ENCODE assay signal across 33 cellular contexts in the genomic region with DNA sequence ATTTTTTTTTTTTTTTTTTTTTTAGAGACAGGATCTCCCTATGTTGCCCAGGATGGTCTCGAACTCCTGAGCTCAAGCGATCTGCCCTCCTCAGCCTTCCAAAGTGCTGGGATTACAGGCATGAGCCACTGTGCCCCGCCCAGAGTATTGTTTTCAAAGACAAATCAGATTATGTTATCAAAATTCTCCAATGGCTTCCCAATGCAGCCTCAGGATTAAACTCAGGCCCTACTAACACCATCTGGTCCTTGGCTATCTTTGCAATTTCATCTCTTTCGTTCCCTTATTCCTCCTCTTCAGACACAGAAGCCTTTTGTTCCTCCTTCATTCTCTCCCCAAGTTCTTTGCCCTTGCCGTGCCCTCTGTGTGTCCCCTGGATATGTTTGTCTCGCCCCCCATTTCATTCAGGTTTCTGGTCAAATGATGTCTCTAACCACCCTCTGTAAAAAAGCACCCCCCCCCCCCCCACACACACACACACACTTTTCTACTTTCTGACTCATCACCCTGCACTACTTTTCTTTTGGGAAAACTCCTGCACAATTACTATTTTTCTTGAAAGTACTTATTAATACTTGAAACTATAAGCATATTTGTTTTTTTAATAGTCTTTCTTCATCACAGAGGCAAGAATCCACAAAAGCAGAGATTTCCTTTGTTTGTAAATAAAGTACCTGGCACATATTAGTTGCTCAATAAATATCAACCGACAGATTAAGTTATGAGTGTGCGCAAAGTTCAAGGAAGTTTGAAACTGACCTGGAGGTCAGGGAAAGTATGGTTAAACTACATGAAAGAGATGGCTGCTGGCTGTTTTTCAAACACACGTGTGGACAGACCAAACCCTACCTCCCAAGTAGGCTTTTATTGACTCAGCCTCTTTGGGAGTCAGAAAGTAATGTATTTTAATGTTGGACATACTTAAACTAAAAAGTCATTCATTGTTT. TPM values are rescaled to one million over a fixed set of nuclear protein-coding genes. Genes with fewer than 3 reads are reported as not detected.
"Had no signal": no experiment of that assay in that cellular context is flagged by ENCODE, and none has a peak within 500 bp of the region (broad histone marks: within the 10 kb centered on the region; RNA-seq: fewer than 3 reads in every experiment).

No MANE protein-coding gene starts in this region.

- H3K27ac ChIP-seq: body of pancreas, cardiac muscle cell, foreskin keratinocyte, neutrophil, pancreas, psoas muscle, right atrium auricular region, tibial artery had no signal

- H3K36me3 ChIP-seq: cardiac muscle cell, neutrophil, pancreas, right atrium auricular region, tibial artery had no signal

- H3K27me3 ChIP-seq: body of pancreas, cardiac muscle cell, foreskin keratinocyte, hepatocyte, neutrophil, pancreas, right atrium auricular region, tibial artery had no signal

- H3K4me1 ChIP-seq: foreskin keratinocyte had no signal

- H3K4me3 Mint-ChIP-seq: activated naive CD8-positive, alpha-beta T cell treated with anti-CD3 and anti-CD28 coated beads, Interleukin-2, amount 50 U/mL, for 24 hours; dendritic cell treated with granulocyte-macrophage colony-stimulating factor and Interleukin-4, amounts not matched to agents 40 ng/mL and 50 ng/mL, for 4 days; mesothelial cell of epicardium; natural killer cell treated with Interleukin-12 subunit alpha and Interleukin-12 subunit beta and Interleukin-15 and Interleukin-18, amount 100 ng/mL, for 72 hours; stimulated activated naive CD8-positive, alpha-beta T cell treated with anti-CD3 and anti-CD28 coated beads, Interleukin-15, amount 100 ng/mL, for 72 hours; T-cell had no signal

- H3K9me3 ChIP-seq: body of pancreas, neutrophil, pancreas, psoas muscle, right atrium auricular region, tibial artery had no signal

- H3K36me3 Mint-ChIP-seq: mesothelial cell of epicardium; natural killer cell treated with Interleukin-12 subunit alpha and Interleukin-12 subunit beta and Interleukin-15 and Interleukin-18, amount 100 ng/mL, for 72 hours; T-cell had no signal

- H3K9me3 Mint-ChIP-seq: activated naive CD8-positive, alpha-beta T cell treated with anti-CD3 and anti-CD28 coated beads, Interleukin-2, amount 50 U/mL, for 24 hours; dendritic cell treated with granulocyte-macrophage colony-stimulating factor and Interleukin-4, amounts not matched to agents 40 ng/mL and 50 ng/mL, for 4 days; mesothelial cell of epicardium; natural killer cell treated with Interleukin-12 subunit alpha and Interleukin-12 subunit beta and Interleukin-15 and Interleukin-18, amount 100 ng/mL, for 72 hours; stimulated activated naive CD8-positive, alpha-beta T cell treated with anti-CD3 and anti-CD28 coated beads, Interleukin-15, amount 100 ng/mL, for 72 hours; T-cell had no signal

- H3K4me2 ChIP-seq: hepatocyte had no signal

- H3K27me3 Mint-ChIP-seq: dendritic cell treated with granulocyte-macrophage colony-stimulating factor and Interleukin-4, amounts not matched to agents 40 ng/mL and 50 ng/mL, for 4 days; stimulated activated naive CD8-positive, alpha-beta T cell treated with anti-CD3 and anti-CD28 coated beads, Interleukin-15, amount 100 ng/mL, for 72 hours; T-cell had no signal

- ATAC-seq: activated naive CD8-positive, alpha-beta T cell treated with anti-CD3 and anti-CD28 coated beads, Interleukin-2, amount 50 U/mL, for 24 hours; body of pancreas; foreskin keratinocyte; left ventricle myocardium superior; natural killer cell treated with Interleukin-12 subunit alpha and Interleukin-12 subunit beta and Interleukin-15 and Interleukin-18, amount 100 ng/mL, for 72 hours; pancreas; psoas muscle; stimulated activated naive CD8-positive, alpha-beta T cell treated with anti-CD3 and anti-CD28 coated beads, Interleukin-15, amount 100 ng/mL, for 72 hours; T-cell had no signal

- H3K27ac Mint-ChIP-seq: activated naive CD8-positive, alpha-beta T cell treated with anti-CD3 and anti-CD28 coated beads, Interleukin-2, amount 50 U/mL, for 24 hours; dendritic cell treated with granulocyte-macrophage colony-stimulating factor and Interleukin-4, amounts not matched to agents 40 ng/mL and 50 ng/mL, for 4 days; mesothelial cell of epicardium; natural killer cell treated with Interleukin-12 subunit alpha and Interleukin-12 subunit beta and Interleukin-15 and Interleukin-18, amount 100 ng/mL, for 72 hours; T-cell had no signal

- FAIRE-seq: endometrium, islet of Langerhans, pancreas, TTC549 had no signal

- H3K79me2 ChIP-seq: hepatocyte had no signal

- H3K4me3 ChIP-seq: body of pancreas, cardiac muscle cell, hepatocyte, pancreas, psoas muscle, right atrium auricular region, tibial artery had no signal

- DNase-seq: activated CD4-positive, alpha-beta T cell treated with anti-CD3 and anti-CD28 coated beads for 1 hour; activated effector memory CD4-positive, alpha-beta T cell treated with anti-CD3 and anti-CD28 coated beads, Interleukin-2, amount 50 U/mL, for 16 hours; activated naive CD4-positive, alpha-beta T cell treated with anti-CD3 and anti-CD28 coated beads, Interleukin-2, amount 50 U/mL, for 16 hours; activated naive CD8-positive, alpha-beta T cell treated with anti-CD3 and anti-CD28 coated beads, Interleukin-2, amount 50 U/mL, for 24 hours; activated T-cell treated with anti-CD3 and anti-CD28 coated beads for 4 hours; body of pancreas; effector CD4-positive, alpha-beta T cell; foreskin keratinocyte; left ventricle myocardium superior; mammary epithelial cell; pancreas; psoas muscle; stimulated activated CD4-positive, alpha-beta T cell treated with anti-CD3 and anti-CD28 coated beads, Interleukin-12 subunit alpha, Interleukin-12 subunit beta, amount 100 ng/mL, for 4 hours; stimulated activated CD4-positive, alpha-beta T cell treated with anti-CD3 and anti-CD28 coated beads, Interleukin-4, amount 100 ng/mL, for 4 hours; stimulated activated naive CD8-positive, alpha-beta T cell treated with anti-CD3 and anti-CD28 coated beads, Interleukin-15, amount 100 ng/mL, for 72 hours; T-cell; tibial artery had no signal

- H2AFZ ChIP-seq: hepatocyte had no signal

RNA-seq across cellular contexts. Expression of a gene that starts 16.7 kb away (rescaled TPM):
- total RNA-seq: body of pancreas; cardiac muscle cell; chondrocyte; epithelial cell of proximal tubule; fibroblast of lung; foreskin keratinocyte; glomerular endothelial cell; left ventricle myocardium superior; mammary epithelial cell; natural killer cell treated with Interleukin-12 subunit alpha and Interleukin-12 subunit beta and Interleukin-15 and Interleukin-18, amount 100 ng/mL, for 72 hours; pancreas; psoas muscle; right atrium auricular region; skeletal muscle tissue; T-cell; ureter had no signal
- polyA plus RNA-seq: fibroblast of lung, foreskin keratinocyte, mammary epithelial cell, pancreas, psoas muscle had no signal
